In the genomic region with DNA sequence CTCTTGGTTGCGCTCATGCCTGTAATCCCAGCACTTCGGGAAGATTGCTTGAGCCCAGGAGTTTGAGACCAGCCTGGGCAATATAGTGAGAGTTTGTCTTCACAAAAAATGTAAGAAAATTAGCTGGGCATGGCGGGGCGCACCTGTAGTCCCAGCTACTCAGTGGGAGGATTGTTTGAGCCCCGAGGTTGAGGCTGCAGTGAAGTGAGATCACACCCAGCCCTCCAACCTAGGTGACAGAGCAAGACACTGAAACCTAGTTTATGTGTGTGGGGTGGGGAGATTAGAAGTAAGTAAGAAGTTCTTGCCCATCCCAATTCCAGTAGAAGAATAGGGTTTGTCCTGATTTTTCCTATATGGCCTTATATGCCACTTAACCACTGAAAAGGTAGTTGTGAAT, we compare ENCODE assay signal across 9 cellular contexts. TPM values are rescaled to one million over a fixed set of nuclear protein-coding genes. Genes with fewer than 3 reads are reported as not detected.
DNase-seq lines count a peak whose midpoint lies in the region; ATAC-seq and TF ChIP-seq lines count a peak whose summit lies in the region.
"Had no signal": no experiment of that assay in that cellular context is flagged by ENCODE, and none has a peak within 500 bp of the region (broad histone marks: within the 10 kb centered on the region; RNA-seq: fewer than 3 reads in every experiment).

No MANE protein-coding gene starts in this region.

- no peaks in the 10 kb centered on the region for H3K27me3 ChIP-seq in gastrocnemius medialis
- H3K27me3 ChIP-seq: testis had no signal

- no peak for ATAC-seq in gastrocnemius medialis
- no peak for ATAC-seq in HG02571 (IDR thresholded peaks at IDR 0.05; ENCODE audit: unreplicated experiment)
- no peak for ATAC-seq in GM21717 (IDR thresholded peaks at IDR 0.05; ENCODE audit: unreplicated experiment)

- TF ChIP-seq POLR2A in gastrocnemius medialis (IDR thresholded peaks at IDR 0.05), result no peak

- in situ Hi-C loops in gastrocnemius medialis (cut with MboI; ENCODE audit: low sequenced_read_pairs in 4 of 4), result loop anchor here in 1 of 4 donors (25.0 kb wide), 1 partner anchor 353 kb away; a partner anchor contains a TSS

- peaks cover 31 to 32% of the 10 kb centered on the region in 2 donors for H3K4me1 ChIP-seq in gastrocnemius medialis

- H3K9me3 ChIP-seq in SK-N-MC (ENCODE audit: low read depth, low read length), result no peaks in the 10 kb centered on the region
- H3K9me3 ChIP-seq in gastrocnemius medialis, result no peaks in the 10 kb centered on the region
- H3K9me3 ChIP-seq: testis had no signal

- DNase-seq in GM12865 (ENCODE audit: low read depth) (no peak), SK-N-MC (ENCODE audit: low read depth, low spot score) (no peak), epithelial cell of proximal tubule (ENCODE audit: low read depth) (no peak), gastrocnemius medialis (no peak), dedifferentiated amniotic fluid mesenchymal stem cell (ENCODE audit: extremely low spot score) (no peak)
- no peak for DNase-seq in effector CD8-positive, alpha-beta T cell (lab: John Stamatoyannopoulos, UW)
- DNase-seq: testis had no signal

- H3K4me3 ChIP-seq in GM12865 (ENCODE audit: low read depth, low read length), result peak overlapping the region; percentile 99
- H3K4me3 ChIP-seq in SK-N-MC, result peak overlapping the region; percentile 94
- H3K4me3 ChIP-seq in epithelial cell of proximal tubule (ENCODE audit: low read depth, low read length), result peak overlapping the region; percentile 96
- peak overlapping the region in 3 of 4 donors; percentile 90 to 95 (median 90) for H3K4me3 ChIP-seq in gastrocnemius medialis

- TF ChIP-seq CTCF in GM12865 (IDR thresholded peaks at IDR 0.05; ENCODE audit: insufficient read depth, low read depth, low read length, missing control alignments) (no peak), epithelial cell of proximal tubule (conservative IDR thresholded peaks at IDR 0.05; ENCODE audit: low read depth, low read length) (no peak), gastrocnemius medialis (IDR thresholded peaks at IDR 0.05 in 4 of 5, conservative IDR thresholded peaks at IDR 0.05 in 1 of 5) (no peak)

- intact Hi-C loops in gastrocnemius medialis (cut with DNase I; ENCODE audit: low total_unique reads), result no loop called here

- H3K27ac ChIP-seq in SK-N-MC (peak overlapping the region; percentile 67), gastrocnemius medialis (peak overlapping the region; percentile 93 to 97 (median 95))

- peak overlapping the region; percentile 99 for H3K9ac ChIP-seq in SK-N-MC (ENCODE audit: insufficient read length)

- peaks cover 65% of the 10 kb centered on the region for H3K36me3 ChIP-seq in SK-N-MC (ENCODE audit: insufficient read depth, low read length)
- H3K36me3 ChIP-seq in gastrocnemius medialis, result peaks cover 0 to 56% of the 10 kb centered on the region in 2 donors

RNA-seq across cellular contexts. Expression of a gene that starts 2.0 kb away (rescaled TPM):
- total RNA-seq in epithelial cell of proximal tubule (1,372 and 1,899 TPM in 2 replicates), gastrocnemius medialis (100 to 1,000 TPM; 851 to 985 (median 913) TPM)

RNA-seq across cellular contexts. Expression of a gene that starts 48.9 kb away (rescaled TPM):
- total RNA-seq in epithelial cell of proximal tubule (5.9 and 9.6 TPM in 2 replicates), gastrocnemius medialis (10 to 100 TPM in 1 of 4 donors, 1 to 10 TPM in 3; 4.6 to 12.5 (median 8.2) TPM)
